ENCODE assay signal across 16 cellular contexts in the genomic region with DNA sequence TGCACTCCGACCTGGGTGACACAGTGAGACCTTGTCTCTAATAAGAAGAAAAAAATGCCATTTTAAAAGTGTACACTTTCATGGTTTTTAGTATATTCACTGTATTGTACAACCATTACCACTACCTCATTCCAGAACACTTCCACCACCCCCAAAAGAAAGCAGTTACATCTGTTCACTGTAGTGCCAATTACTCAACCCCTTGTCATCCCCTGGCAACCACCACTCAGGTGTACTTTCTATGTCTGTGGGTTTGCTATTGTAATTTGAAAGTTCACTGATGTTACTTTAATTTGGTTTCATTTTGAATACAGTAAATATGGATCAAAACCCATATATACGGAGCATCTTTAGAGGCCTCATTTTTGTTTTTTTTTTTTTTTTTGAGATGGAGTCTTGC. TPM values are rescaled to one million over a fixed set of nuclear protein-coding genes. Genes with fewer than 3 reads are reported as not detected.
A peak's percentile ranks its signal among the peaks of the same experiment; 100 is the strongest.
DNase-seq lines count a peak whose midpoint lies in the region; ATAC-seq and TF ChIP-seq lines count a peak whose summit lies in the region.
"Had no signal": no experiment of that assay in that cellular context is flagged by ENCODE, and none has a peak within 500 bp of the region (broad histone marks: within the 10 kb centered on the region; RNA-seq: fewer than 3 reads in every experiment).

No MANE protein-coding gene starts in this region.

- H3K9me3 Mint-ChIP-seq in CD8-positive, alpha-beta T cell: no peaks in the 10 kb centered on the region
- H3K9me3 Mint-ChIP-seq in activated naive CD8-positive, alpha-beta T cell treated with anti-CD3 and anti-CD28 coated beads for 36 hours: peaks cover 5% of the 10 kb centered on the region
- H3K9me3 Mint-ChIP-seq: endodermal cell, HFFc6 had no signal

- no peaks in the 10 kb centered on the region for H3K36me3 Mint-ChIP-seq in CD8-positive, alpha-beta T cell
- no peaks in the 10 kb centered on the region for H3K36me3 Mint-ChIP-seq in activated naive CD8-positive, alpha-beta T cell treated with anti-CD3 and anti-CD28 coated beads for 36 hours

- H3K27ac Mint-ChIP-seq in CD8-positive, alpha-beta T cell: peak overlapping the region; percentile 14
- peak overlapping the region; percentile 11 for H3K27ac Mint-ChIP-seq in activated naive CD8-positive, alpha-beta T cell treated with anti-CD3 and anti-CD28 coated beads for 36 hours
- H3K27ac Mint-ChIP-seq: endodermal cell, HFFc6, nephron progenitor cell had no signal

- no peaks in the 10 kb centered on the region for H4K20me1 ChIP-seq in PC-9 (ENCODE audit: insufficient read depth)
- H4K20me1 ChIP-seq: BLaER1 had no signal

- no peaks in the 10 kb centered on the region for H3K27me3 Mint-ChIP-seq in CD8-positive, alpha-beta T cell (ENCODE audit: low read depth)
- no peaks in the 10 kb centered on the region for H3K27me3 Mint-ChIP-seq in activated naive CD8-positive, alpha-beta T cell treated with anti-CD3 and anti-CD28 coated beads for 36 hours

- peaks cover 21% of the 10 kb centered on the region for H3K4me1 Mint-ChIP-seq in CD8-positive, alpha-beta T cell (ENCODE audit: low read depth)
- H3K4me1 Mint-ChIP-seq in activated naive CD8-positive, alpha-beta T cell treated with anti-CD3 and anti-CD28 coated beads for 36 hours: peaks cover 33% of the 10 kb centered on the region

- POLR2A ChIA-PET in CD8-positive, alpha-beta T cell (lab: Charles Lee): interaction anchor here (0.8 to 2.6 kb wide), 6 partner anchors 10 to 82 kb away, joined by 3 to 10 read pairs (median 6); partner anchors contain the start of gene MAZ
- POLR2A ChIA-PET in PC-9 (lab: Charles Lee; ENCODE audit: unreplicated experiment): no interaction called here

- peaks cover 39% of the 10 kb centered on the region for H3F3A ChIP-seq in PC-9 (ENCODE audit: insufficient read depth, low read depth)

- no peaks in the 10 kb centered on the region for H3K27me3 ChIP-seq in CD8-positive, alpha-beta T cell (ENCODE audit: insufficient read depth, low read length)
- no peaks in the 10 kb centered on the region for H3K27me3 ChIP-seq in PC-9 (ENCODE audit: insufficient read depth, low read depth)
- H3K27me3 ChIP-seq in parathyroid adenoma (ENCODE audit: control insufficient read depth, insufficient read depth, low read length): no peaks in the 10 kb centered on the region
- H3K27me3 ChIP-seq: BLaER1, uterus had no signal

- peaks cover 14% of the 10 kb centered on the region for H3K4me1 ChIP-seq in CD8-positive, alpha-beta T cell (ENCODE audit: insufficient read depth, low read length)
- peaks cover 54% of the 10 kb centered on the region for H3K4me1 ChIP-seq in PC-9 (replicated peaks; ENCODE audit: insufficient read depth)
- H3K4me1 ChIP-seq in parathyroid adenoma: peaks cover 29% of the 10 kb centered on the region

- no peaks in the 10 kb centered on the region for H3K79me2 ChIP-seq in PC-9 (ENCODE audit: low read depth)
- H3K79me2 ChIP-seq in parathyroid adenoma: no peaks in the 10 kb centered on the region

- H3K4me2 ChIP-seq in PC-9 (peak overlapping the region; percentile 53), parathyroid adenoma (ENCODE audit: low read length) (no peak overlapping the region)
- H3K4me2 ChIP-seq: BLaER1 had no signal

- H3K9ac ChIP-seq in parathyroid adenoma: no peak overlapping the region
- H3K9ac ChIP-seq: BLaER1 had no signal

- H3K4me3 ChIP-seq in CD8-positive, alpha-beta T cell (ENCODE audit: low read depth, low read length): no peak overlapping the region
- H3K4me3 ChIP-seq in PC-9 (no peak overlapping the region), parathyroid adenoma (ENCODE audit: low read depth, low read length) (no peak overlapping the region)
- H3K4me3 ChIP-seq: BLaER1 had no signal

- H3K9me3 ChIP-seq in CD8-positive, alpha-beta T cell (ENCODE audit: low read length): no peaks in the 10 kb centered on the region
- H3K9me3 ChIP-seq in PC-9 (ENCODE audit: insufficient read depth, low read depth): 0 out of 2 replicates have a peak, but pooled peaks cover 4% of the 10 kb centered on the region
- no peaks in the 10 kb centered on the region for H3K9me3 ChIP-seq in parathyroid adenoma (ENCODE audit: control insufficient read depth, low read length)
- H3K9me3 ChIP-seq: BLaER1, uterus had no signal

- peak in 1 of 7 experiments; percentile 41 for DNase-seq in CD8-positive, alpha-beta T cell
- peak; percentile 44 to 55 for DNase-seq in PC-9
- peak; percentile 35 for DNase-seq in activated naive CD8-positive, alpha-beta T cell treated with anti-CD3 and anti-CD28 coated beads for 36 hours
- no peak for DNase-seq in substantia nigra (lab: John Stamatoyannopoulos, UW)
- DNase-seq in sciatic nerve (ENCODE audit: low spot score): no peak
- DNase-seq in AG20443 (ENCODE audit: low spot score): no peak
- DNase-seq: endodermal cell, HFFc6, KBM-7, nephron progenitor cell, SHP77 treated with DMSO at 0.1 percent for 48 hours, uterus had no signal

- no peaks in the 10 kb centered on the region for H3K36me3 ChIP-seq in CD8-positive, alpha-beta T cell (ENCODE audit: insufficient read depth, low read length)
- H3K36me3 ChIP-seq in PC-9 (ENCODE audit: low read depth): no peaks in the 10 kb centered on the region
- no peaks in the 10 kb centered on the region for H3K36me3 ChIP-seq in parathyroid adenoma (ENCODE audit: control insufficient read depth, insufficient read depth, low read length)
- H3K36me3 ChIP-seq: BLaER1, uterus had no signal

- no peaks in the 10 kb centered on the region for H3K9me2 ChIP-seq in PC-9 (ENCODE audit: insufficient read depth)

- H2AFZ ChIP-seq in PC-9: no peak overlapping the region
- H2AFZ ChIP-seq in parathyroid adenoma: peak overlapping the region; percentile 63

- CTCF ChIA-PET in CD8-positive, alpha-beta T cell (lab: Charles Lee): interaction anchor here (0.9 to 9.9 kb wide), 17 partner anchors 10 to 84 kb away, joined by 3 to 112 read pairs (median 4); partner anchors contain the start of gene PAGR1
- CTCF ChIA-PET in PC-9 (lab: Charles Lee): interaction anchor here (0.6 to 1.4 kb wide), 6 partner anchors 12 to 83 kb away, joined by 3 to 19 read pairs (median 4); no protein-coding TSS in a partner anchor

- H3K27ac ChIP-seq in CD8-positive, alpha-beta T cell (ENCODE audit: low read depth, low read length): no peak overlapping the region
- peak overlapping the region; percentile 42 for H3K27ac ChIP-seq in PC-9
- H3K27ac ChIP-seq in parathyroid adenoma: peak overlapping the region; percentile 96
- H3K27ac ChIP-seq in substantia nigra (ENCODE audit: low read depth, low read length, poor library complexity, severe bottlenecking): no peak overlapping the region
- H3K27ac ChIP-seq: BLaER1, uterus had no signal

- TF ChIP-seq CTCF in CD8-positive, alpha-beta T cell (IDR thresholded peaks at IDR 0.05): no peak
- no peak for TF ChIP-seq CTCF in PC-9 (conservative IDR thresholded peaks at IDR 0.05)
- TF ChIP-seq CTCF in parathyroid adenoma (IDR thresholded peaks at IDR 0.05): no peak

- peak; percentile 72 for ATAC-seq in CD8-positive, alpha-beta T cell
- ATAC-seq in sciatic nerve: no peak

- intact Hi-C loops in CD8-positive, alpha-beta T cell (cut with DNase I, micrococcal nuclease): no loop called here
- intact Hi-C loops in PC-9 (cut with micrococcal nuclease; ENCODE audit: unreplicated experiment) (no loop called here), sciatic nerve (cut with DNase I) (no loop called here)

- no TSS peak for BruUV-seq in PC-9 (replicated peaks; lab: Mats Ljungman, UMichigan)

- H3K4me3 Mint-ChIP-seq in CD8-positive, alpha-beta T cell: no peak overlapping the region
- no peak overlapping the region for H3K4me3 Mint-ChIP-seq in activated naive CD8-positive, alpha-beta T cell treated with anti-CD3 and anti-CD28 coated beads for 36 hours
- H3K4me3 Mint-ChIP-seq: HFFc6, nephron progenitor cell had no signal

RNA-seq across cellular contexts. Expression of gene ZG16, which starts 6.1 kb away (rescaled TPM):
- total RNA-seq in CD8-positive, alpha-beta T cell: not detected
- total RNA-seq in PC-9 (2021) (0.13 and 0.26 TPM in 2 replicates), sciatic nerve (not detected)
- not detected for total RNA-seq in activated naive CD8-positive, alpha-beta T cell treated with anti-CD3 and anti-CD28 coated beads for 36 hours
- total RNA-seq: endodermal cell, HFFc6, lower leg skin, renal cortical epithelial cell had no signal

RNA-seq across cellular contexts. Expression of gene KIF22, which starts 6.4 kb away (rescaled TPM):
- 100 to 1,000 TPM in 1 of 2 experiments, 10 to 100 TPM in 1; 93.5 to 105 TPM for total RNA-seq in CD8-positive, alpha-beta T cell
- total RNA-seq in PC-9 (2021): 179 and 195 TPM in 2 replicates
- total RNA-seq in activated naive CD8-positive, alpha-beta T cell treated with anti-CD3 and anti-CD28 coated beads for 36 hours: 100 to 1,000 TPM; 145 to 150 TPM
- total RNA-seq in sciatic nerve: 16.9 TPM

RNA-seq across cellular contexts. Expression of gene MAZ, which starts 22.2 kb away (rescaled TPM):
- total RNA-seq in CD8-positive, alpha-beta T cell: 100 to 1,000 TPM; 203 to 212 TPM
- 463 and 481 TPM in 2 replicates for total RNA-seq in PC-9 (2021)
- total RNA-seq in activated naive CD8-positive, alpha-beta T cell treated with anti-CD3 and anti-CD28 coated beads for 36 hours: 100 to 1,000 TPM; 427 to 438 TPM
- total RNA-seq in sciatic nerve: 123 TPM

RNA-seq across cellular contexts. Expression of gene PRRT2, which starts 27.8 kb away (rescaled TPM):
- 1 to 10 TPM; 1.6 to 1.7 TPM for total RNA-seq in CD8-positive, alpha-beta T cell
- total RNA-seq in PC-9 (2021) (4.9 and 6.3 TPM in 2 replicates), sciatic nerve (26.3 TPM)
- total RNA-seq in activated naive CD8-positive, alpha-beta T cell treated with anti-CD3 and anti-CD28 coated beads for 36 hours: 1 to 10 TPM in 1 of 2 experiments, under 1 TPM in 1; 0.52 to 1.3 TPM

RNA-seq across cellular contexts. Expression of gene PAGR1, which starts 31.8 kb away (rescaled TPM):
- 10 to 100 TPM; 13.8 to 16.8 TPM for total RNA-seq in CD8-positive, alpha-beta T cell
- total RNA-seq in PC-9 (2021) (27.5 and 44.6 TPM in 2 replicates), sciatic nerve (29.7 TPM)
- 10 to 100 TPM; 33.7 to 34.8 TPM for total RNA-seq in activated naive CD8-positive, alpha-beta T cell treated with anti-CD3 and anti-CD28 coated beads for 36 hours

Comparison
In these comparisons a context has a peak if more than half of its experiments do, and no peak if none do; other contexts are left out.
1. DNase-seq: peak in PC-9 (2 of 2) and activated naive CD8-positive, alpha-beta T cell treated with anti-CD3 and anti-CD28 coated beads for 36 hours (single experiment); none in substantia nigra (0 of 49), sciatic nerve (single experiment) and AG20443 (single experiment).
2. H3K27ac ChIP-seq: peak in PC-9 (single experiment) and parathyroid adenoma (single experiment); none in CD8-positive, alpha-beta T cell (single experiment) and substantia nigra (single experiment).